Comparison of ENCODE assay signal across 29 cellular contexts in the genomic region with DNA sequence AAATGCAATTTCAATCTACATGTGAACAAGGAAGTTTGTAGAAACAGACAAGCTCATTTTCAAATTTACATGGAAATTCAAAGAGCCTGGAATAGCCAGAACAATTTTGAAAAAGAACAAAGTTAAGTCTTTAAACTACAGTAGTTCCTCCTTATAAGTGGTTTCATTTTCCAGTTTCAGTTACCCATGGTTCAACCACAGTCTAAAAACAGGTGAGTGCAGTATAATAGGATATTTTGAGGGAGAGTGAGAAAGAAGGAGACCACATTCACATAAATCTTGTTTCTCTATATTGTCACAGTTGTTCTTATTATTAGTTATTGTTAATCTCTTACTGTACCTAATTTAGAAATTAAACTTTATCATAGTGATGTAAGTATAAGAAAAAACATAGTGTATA. TPM values are rescaled to one million over a fixed set of nuclear protein-coding genes. Genes with fewer than 3 reads are reported as not detected.
A peak's percentile ranks its signal among the peaks of the same experiment; 100 is the strongest.
DNase-seq lines count a peak whose midpoint lies in the region; ATAC-seq, FAIRE-seq and TF ChIP-seq lines count a peak whose summit lies in the region.
"Had no signal": no experiment of that assay in that cellular context is flagged by ENCODE, and none has a peak within 500 bp of the region (broad histone marks: within the 10 kb centered on the region; RNA-seq: fewer than 3 reads in every experiment).

No MANE protein-coding gene starts in this region.

- TF ChIP-seq CTCF in A549 (IDR thresholded peaks at IDR 0.05) (no peak), GM06990 (IDR thresholded peaks at IDR 0.05; ENCODE audit: insufficient read depth, low read length, poor library complexity, severe bottlenecking) (no peak), MM.1S (IDR thresholded peaks at IDR 0.05; ENCODE audit: low read length) (no peak)

- no peak overlapping the region for H3K9ac ChIP-seq in MM.1S (ENCODE audit: low read length)
- H3K9ac ChIP-seq: BLaER1 had no signal

- H3K36me3 ChIP-seq in GM06990 (ENCODE audit: control insufficient read depth, insufficient read depth, low read length) (no peaks in the 10 kb centered on the region), MM.1S (replicated peaks; ENCODE audit: insufficient read depth, low read length) (no peaks in the 10 kb centered on the region)
- H3K36me3 ChIP-seq: BE2C, BLaER1 had no signal

- peaks cover 16 to 23% of the 10 kb centered on the region in 2 donors for H3K36me3 Mint-ChIP-seq in activated naive CD4-positive, alpha-beta T cell treated with anti-CD3 and anti-CD28 coated beads, Interleukin-2, amount 50 U/mL, for 72 hours
- H3K36me3 Mint-ChIP-seq: CD14-positive monocyte had no signal

- H3K27ac ChIP-seq in A549 (no peak overlapping the region), MM.1S (ENCODE audit: low read length) (peak overlapping the region; percentile 24; the same call in 1 of the 2 replicates)
- H3K27ac ChIP-seq: 22Rv1, BLaER1 had no signal

- H3K4me3 ChIP-seq in A549 (no peak overlapping the region), GM06990 (replicated peaks; ENCODE audit: low read depth, low read length) (no peak overlapping the region), MM.1S (ENCODE audit: low read length) (no peak overlapping the region)
- H3K4me3 ChIP-seq: BLaER1 had no signal

- H3K79me2 ChIP-seq in MM.1S (ENCODE audit: low read length), result no peaks in the 10 kb centered on the region

- H3K9me3 ChIP-seq in A549, result peaks cover 13% of the 10 kb centered on the region; the same call in 1 of the 3 replicates
- no peaks in the 10 kb centered on the region for H3K9me3 ChIP-seq in MM.1S (replicated peaks; ENCODE audit: insufficient read depth, low read length)
- H3K9me3 ChIP-seq: BE2C had no signal

- no peak for DNase-seq in A549 (ENCODE audit: low read depth in 1 of 2, low spot score in 1 of 2)
- peak; percentile 13 for DNase-seq in GM06990 (ENCODE audit: extremely low read depth, insufficient read length)
- peak; percentile 57 for DNase-seq in MM.1S
- DNase-seq in OCI-M1 (lab: John Stamatoyannopoulos, UW), result peak; percentile 22
- no peak for DNase-seq in activated CD4-positive, alpha-beta T cell treated with anti-CD3 and anti-CD28 coated beads for 1 hour
- no peak for DNase-seq in GOT3 (lab: John Stamatoyannopoulos, UW)
- DNase-seq in activated naive CD4-positive, alpha-beta T cell treated with anti-CD3 and anti-CD28 coated beads, Interleukin-2, amount 50 U/mL, for 72 hours (ENCODE audit: low spot score in 2 of 2), result no peak
- DNase-seq: ACHN; BE2C; C1 segment of cervical spinal cord; CD4-positive, alpha-beta memory T cell; CD4-positive, CD25-positive, alpha-beta regulatory T cell; CD8-positive, alpha-beta memory T cell; COR-L47; DMS 273 treated with DMSO at 0.1 percent for 48 hours; DMS153; DMS53; DMS79; GF-D8 had no signal

- H3K4me1 ChIP-seq in A549 (no peaks in the 10 kb centered on the region), MM.1S (ENCODE audit: low read length) (peaks cover 21% of the 10 kb centered on the region)
- H3K4me1 ChIP-seq: BE2C, BLaER1 had no signal

- H3K4me2 ChIP-seq in A549 (no peak overlapping the region), MM.1S (ENCODE audit: low read depth, low read length) (peak overlapping the region; percentile 33)
- H3K4me2 ChIP-seq: BLaER1 had no signal

- TF ChIP-seq POLR2A in A549 (IDR thresholded peaks at IDR 0.05; ENCODE audit: low read length), result no peak

- POLR2A ChIA-PET in A549 (lab: Yijun Ruan, JAX), result no interaction called here

- ATAC-seq in A549, result no peak
- ATAC-seq in activated naive CD4-positive, alpha-beta T cell treated with anti-CD3 and anti-CD28 coated beads, Interleukin-2, amount 50 U/mL, for 72 hours, result no peak
- ATAC-seq in GM21447 (IDR thresholded peaks at IDR 0.05; ENCODE audit: unreplicated experiment), result no peak

- H3K9me2 ChIP-seq in MM.1S (replicated peaks; ENCODE audit: insufficient read depth, low read length), result no peaks in the 10 kb centered on the region

- no peak for TF ChIP-seq RAD21 in A549 (conservative IDR thresholded peaks at IDR 0.05 in 1 of 2, IDR thresholded peaks at IDR 0.05 in 1 of 2)

- no peak overlapping the region for H3K27ac Mint-ChIP-seq in activated naive CD4-positive, alpha-beta T cell treated with anti-CD3 and anti-CD28 coated beads, Interleukin-2, amount 50 U/mL, for 72 hours
- H3K27ac Mint-ChIP-seq: CD14-positive monocyte; CD4-positive, alpha-beta memory T cell; CD4-positive, CD25-positive, alpha-beta regulatory T cell; CD8-positive, alpha-beta memory T cell had no signal

- TF ChIP-seq EP300 in A549 (IDR thresholded peaks at IDR 0.05), result no peak

- peaks cover 16 to 19% of the 10 kb centered on the region in 2 donors for H3K9me3 Mint-ChIP-seq in activated naive CD4-positive, alpha-beta T cell treated with anti-CD3 and anti-CD28 coated beads, Interleukin-2, amount 50 U/mL, for 72 hours

- H2AFZ ChIP-seq in MM.1S (ENCODE audit: low read length), result no peak overlapping the region

- no peaks in the 10 kb centered on the region for H3K27me3 ChIP-seq in GM06990 (replicated peaks; ENCODE audit: control insufficient read depth, insufficient read depth, low read length)
- no peaks in the 10 kb centered on the region for H3K27me3 ChIP-seq in MM.1S (replicated peaks; ENCODE audit: insufficient read depth, low read length)
- H3K27me3 ChIP-seq: BLaER1 had no signal

- CTCF ChIA-PET in A549 (lab: Yijun Ruan, JAX), result interaction anchor here (1.1 kb wide), 1 partner anchor 10 kb away, joined by 3 read pairs; no protein-coding TSS in a partner anchor

- no peaks in the 10 kb centered on the region for H4K20me1 ChIP-seq in MM.1S (ENCODE audit: insufficient read depth, low read length)
- H4K20me1 ChIP-seq: BLaER1 had no signal

- H3F3A ChIP-seq in MM.1S (ENCODE audit: insufficient read depth, low read length), result peaks cover 3% of the 10 kb centered on the region; the same call in 1 of the 2 replicates

- FAIRE-seq in A549 (lab: Jason Lieb, UNC), result peak; percentile 59
- FAIRE-seq: G401.6, GM12891, GM19239 had no signal

TF ChIP-seq in A549, 52 proteins besides CTCF, POLR2A, EP300 and RAD21:
- TF ChIP-seq SREBF2 (IDR thresholded peaks at IDR 0.05) (no peak), CHD2 (IDR thresholded peaks at IDR 0.05; ENCODE audit: low read length, partially characterized antibody) (no peak), CBX8 (IDR thresholded peaks at IDR 0.05) (no peak), ZFP36 (IDR thresholded peaks at IDR 0.05; ENCODE audit: borderline replicate concordance, partially characterized antibody) (no peak), ZC3H11A (IDR thresholded peaks at IDR 0.05) (no peak), ESRRA (IDR thresholded peaks at IDR 0.05; ENCODE audit: borderline replicate concordance, low read length) (no peak), HEYL (CRISPR knock-in tag; IDR thresholded peaks at IDR 0.05) (no peak), TFCP2L1 (CRISPR knock-in tag; IDR thresholded peaks at IDR 0.05) (no peak), JUN (IDR thresholded peaks at IDR 0.05) (no peak), RARB (CRISPR knock-in tag; IDR thresholded peaks at IDR 0.05) (no peak), PHF8 (IDR thresholded peaks at IDR 0.05; ENCODE audit: borderline replicate concordance, low read depth) (no peak), CBX2 (IDR thresholded peaks at IDR 0.05; ENCODE audit: borderline replicate concordance, low read depth) (no peak), NFE2L2 (conservative IDR thresholded peaks at IDR 0.05; ENCODE audit: low read length) (no peak), TP53 (CRISPR knock-in tag; IDR thresholded peaks at IDR 0.05) (no peak)
- TF ChIP-seq, protein P1, sequence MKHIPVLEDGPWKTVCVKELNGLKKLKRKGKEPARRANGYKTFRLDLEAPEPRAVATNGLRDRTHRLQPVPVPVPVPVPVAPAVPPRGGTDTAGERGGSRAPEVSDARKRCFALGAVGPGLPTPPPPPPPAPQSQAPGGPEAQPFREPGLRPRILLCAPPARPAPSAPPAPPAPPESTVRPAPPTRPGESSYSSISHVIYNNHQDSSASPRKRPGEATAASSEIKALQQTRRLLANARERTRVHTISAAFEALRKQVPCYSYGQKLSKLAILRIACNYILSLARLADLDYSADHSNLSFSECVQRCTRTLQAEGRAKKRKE (CRISPR knock-in tag; IDR thresholded peaks at IDR 0.05; ENCODE audit: low read depth), result no peak

RNA-seq across cellular contexts. Expression of a gene that starts 45.8 kb away (rescaled TPM):
- polyA plus RNA-seq in A549 (2011; rRNA removed) (not detected in 2 replicates), A549 (2017; fragmentation: RNase III; extraction: RNeasy Plus Mini Kit Qiagen cat#74134 plus additional on column Dnase treatment) (not detected in 3 replicates)
- not detected in 2 replicates for polyA plus RNA-seq in A549 (2012; cell fraction: cytosol; rRNA removed)
- not detected in 2 replicates for polyA plus RNA-seq in A549 (2012; cell fraction: nucleus; rRNA removed)
- polyA minus RNA-seq in A549 (2011; rRNA and poly(A)+ RNA removed), result not detected in 2 replicates
- under 1 TPM in 1 of 2 donors, not detected in 1; 0.16 TPM for total RNA-seq in activated naive CD4-positive, alpha-beta T cell treated with anti-CD3 and anti-CD28 coated beads, Interleukin-2, amount 50 U/mL, for 72 hours
- total RNA-seq: A172, A673 had no signal
- polyA plus RNA-seq: AG04450, CD14-positive monocyte had no signal

Comparison
In these comparisons a context has a peak if more than half of its experiments do, and no peak if none do; other contexts are left out.
1. DNase-seq: peak in GM06990 (single experiment), MM.1S (single experiment) and OCI-M1 (single experiment); none in A549 (0 of 2), activated CD4-positive, alpha-beta T cell treated with anti-CD3 and anti-CD28 coated beads for 1 hour (single experiment), GOT3 (single experiment) and activated naive CD4-positive, alpha-beta T cell treated with anti-CD3 and anti-CD28 coated beads, Interleukin-2, amount 50 U/mL, for 72 hours (0 of 2).